In the genomic region with DNA sequence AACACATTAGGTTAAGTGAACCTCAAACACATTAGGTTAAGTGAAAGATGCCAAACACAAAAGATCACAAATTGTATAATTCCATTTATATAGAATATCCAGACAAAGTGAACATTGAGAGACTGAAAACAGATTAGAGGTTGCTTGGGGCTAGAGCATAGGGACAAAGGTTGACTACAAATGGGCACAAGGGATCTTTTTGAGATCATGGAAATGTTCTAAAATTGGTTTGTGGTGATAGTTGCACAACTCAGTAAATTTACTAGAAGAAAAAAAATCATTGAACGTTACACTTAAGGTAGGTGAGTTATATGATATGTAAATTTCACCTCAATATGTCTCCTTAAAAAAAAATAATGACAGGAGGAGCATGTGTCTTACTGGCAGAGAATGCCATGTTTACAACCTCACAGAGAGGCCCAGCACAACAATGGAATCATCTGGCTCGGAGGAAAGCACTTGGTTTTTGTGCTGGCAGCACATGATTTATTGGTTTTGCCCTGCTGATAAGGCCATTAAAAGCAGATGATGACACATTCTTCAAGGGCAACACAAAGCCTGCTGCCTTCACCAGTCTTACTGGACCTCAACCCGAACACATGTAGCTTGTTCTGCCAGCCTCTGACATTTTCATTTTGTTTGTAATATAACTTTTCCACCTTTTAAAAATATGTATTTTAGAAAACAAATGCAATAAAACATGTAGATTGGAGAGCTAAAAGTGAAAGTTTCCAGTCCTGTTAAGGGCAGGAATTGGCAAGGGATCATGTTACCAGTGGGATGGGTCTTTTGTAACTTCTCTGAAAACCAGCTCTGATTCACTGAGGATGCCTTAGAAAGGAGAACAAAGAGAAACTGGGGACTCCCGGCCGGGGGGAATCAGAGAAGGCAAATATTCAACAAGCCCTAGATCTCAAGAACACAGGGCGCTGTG, we compare ENCODE assay signal across 1 cellular context.
TF ChIP-seq lines count a peak whose summit lies in the region.

No MANE protein-coding gene starts in this region.

TF ChIP-seq in HepG2, 621 proteins besides CTCF, POLR2A, EP300 and RAD21 (continued from another document):
- TF ChIP-seq LBX2 (CRISPR knock-in tag; IDR thresholded peaks at IDR 0.05; ENCODE audit: borderline replicate concordance) (no peak), ZBTB20 (CRISPR knock-in tag; IDR thresholded peaks at IDR 0.05; ENCODE audit: borderline replicate concordance, low read depth) (no peak), SOX13 (IDR thresholded peaks at IDR 0.05) (no peak), SOX13 (CRISPR knock-in tag; conservative IDR thresholded peaks at IDR 0.05 in 1 of 2, IDR thresholded peaks at IDR 0.05 in 1 of 2) (0 out of 4 replicates have a peak, but pooled peaks of 1 of the 2 experiments have one; percentile 22), ZNF768 (CRISPR knock-in tag; IDR thresholded peaks at IDR 0.05) (no peak), SOX6 (IDR thresholded peaks at IDR 0.05) (no peak), SOX6 (CRISPR knock-in tag; IDR thresholded peaks at IDR 0.05) (0 out of 2 replicates have a peak, but pooled peaks have one; percentile 10), ZNF567 (CRISPR knock-in tag; IDR thresholded peaks at IDR 0.05; ENCODE audit: borderline replicate concordance) (no peak), PBX2 (CRISPR knock-in tag; IDR thresholded peaks at IDR 0.05) (0 out of 2 replicates have a peak, but pooled peaks have one; percentile 14), MLX (CRISPR knock-in tag; IDR thresholded peaks at IDR 0.05) (no peak), SIX4 (CRISPR knock-in tag; IDR thresholded peaks at IDR 0.05) (peak; percentile 75; the same call in 1 of the 2 replicates), SNRNP70 (IDR thresholded peaks at IDR 0.05; ENCODE audit: low read depth, low read length) (no peak), CBX1 (IDR thresholded peaks at IDR 0.05; ENCODE audit: low read depth) (no peak), ZNF605 (CRISPR knock-in tag; IDR thresholded peaks at IDR 0.05) (no peak), ZKSCAN5 (CRISPR knock-in tag; IDR thresholded peaks at IDR 0.05) (no peak), POLR2G (IDR thresholded peaks at IDR 0.05; ENCODE audit: low read depth, low read length) (no peak), MEF2D (CRISPR knock-in tag; IDR thresholded peaks at IDR 0.05) (no peak), NFKB2 (CRISPR knock-in tag; IDR thresholded peaks at IDR 0.05; ENCODE audit: borderline replicate concordance) (no peak)
- TF ChIP-seq, protein P1, sequence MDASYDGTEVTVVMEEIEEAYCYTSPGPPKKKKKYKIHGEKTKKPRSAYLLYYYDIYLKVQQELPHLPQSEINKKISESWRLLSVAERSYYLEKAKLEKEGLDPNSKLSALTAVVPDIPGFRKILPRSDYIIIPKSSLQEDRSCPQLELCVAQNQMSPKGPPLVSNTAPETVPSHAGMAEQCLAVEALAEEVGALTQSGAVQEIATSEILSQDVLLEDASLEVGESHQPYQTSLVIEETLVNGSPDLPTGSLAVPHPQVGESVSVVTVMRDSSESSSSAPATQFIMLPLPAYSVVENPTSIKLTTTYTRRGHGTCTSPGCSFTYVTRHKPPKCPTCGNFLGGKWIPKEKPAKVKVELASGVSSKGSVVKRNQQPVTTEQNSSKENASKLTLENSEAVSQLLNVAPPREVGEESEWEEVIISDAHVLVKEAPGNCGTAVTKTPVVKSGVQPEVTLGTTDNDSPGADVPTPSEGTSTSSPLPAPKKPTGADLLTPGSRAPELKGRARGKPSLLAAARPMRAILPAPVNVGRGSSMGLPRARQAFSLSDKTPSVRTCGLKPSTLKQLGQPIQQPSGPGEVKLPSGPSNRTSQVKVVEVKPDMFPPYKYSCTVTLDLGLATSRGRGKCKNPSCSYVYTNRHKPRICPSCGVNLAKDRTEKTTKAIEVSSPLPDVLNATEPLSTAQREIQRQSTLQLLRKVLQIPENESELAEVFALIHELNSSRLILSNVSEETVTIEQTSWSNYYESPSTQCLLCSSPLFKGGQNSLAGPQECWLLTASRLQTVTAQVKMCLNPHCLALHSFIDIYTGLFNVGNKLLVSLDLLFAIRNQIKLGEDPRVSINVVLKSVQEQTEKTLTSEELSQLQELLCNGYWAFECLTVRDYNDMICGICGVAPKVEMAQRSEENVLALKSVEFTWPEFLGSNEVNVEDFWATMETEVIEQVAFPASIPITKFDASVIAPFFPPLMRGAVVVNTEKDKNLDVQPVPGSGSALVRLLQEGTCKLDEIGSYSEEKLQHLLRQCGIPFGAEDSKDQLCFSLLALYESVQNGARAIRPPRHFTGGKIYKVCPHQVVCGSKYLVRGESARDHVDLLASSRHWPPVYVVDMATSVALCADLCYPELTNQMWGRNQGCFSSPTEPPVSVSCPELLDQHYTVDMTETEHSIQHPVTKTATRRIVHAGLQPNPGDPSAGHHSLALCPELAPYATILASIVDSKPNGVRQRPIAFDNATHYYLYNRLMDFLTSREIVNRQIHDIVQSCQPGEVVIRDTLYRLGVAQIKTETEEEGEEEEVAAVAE (CRISPR knock-in tag; IDR thresholded peaks at IDR 0.05; ENCODE audit: borderline replicate concordance), result no peak
- TF ChIP-seq, protein P2, sequence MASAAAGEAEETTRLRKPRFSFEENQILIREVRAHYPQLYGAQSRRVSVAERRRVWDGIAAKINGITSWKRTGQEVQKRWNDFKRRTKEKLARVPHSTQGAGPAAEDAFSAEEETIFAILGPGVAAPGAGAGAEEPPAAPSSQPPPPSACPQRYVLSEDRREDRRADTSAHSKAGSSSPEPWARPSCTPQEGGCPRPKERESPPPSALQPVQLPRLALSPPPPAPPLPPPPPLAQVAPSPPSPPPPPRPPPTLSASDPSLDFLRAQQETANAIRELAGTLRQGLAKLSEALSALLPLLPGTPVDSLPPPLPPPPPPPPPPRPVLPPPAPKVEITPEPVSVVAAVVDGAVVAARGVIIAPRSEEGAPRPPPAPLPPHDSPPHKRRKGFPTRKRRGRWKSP (CRISPR knock-in tag; IDR thresholded peaks at IDR 0.05), result no peak
- TF ChIP-seq, protein P3, sequence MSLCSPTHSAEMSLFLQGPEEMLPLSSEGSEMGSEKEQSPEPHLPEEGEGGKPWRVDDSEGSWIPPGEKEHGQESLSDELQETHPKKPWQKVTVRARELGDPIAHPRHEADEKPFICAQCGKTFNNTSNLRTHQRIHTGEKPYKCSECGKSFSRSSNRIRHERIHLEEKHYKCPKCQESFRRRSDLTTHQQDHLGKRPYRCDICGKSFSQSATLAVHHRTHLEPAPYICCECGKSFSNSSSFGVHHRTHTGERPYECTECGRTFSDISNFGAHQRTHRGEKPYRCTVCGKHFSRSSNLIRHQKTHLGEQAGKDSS (CRISPR knock-in tag; IDR thresholded peaks at IDR 0.05; ENCODE audit: borderline replicate concordance, low read depth), result no peak
- TF ChIP-seq, protein P4, sequence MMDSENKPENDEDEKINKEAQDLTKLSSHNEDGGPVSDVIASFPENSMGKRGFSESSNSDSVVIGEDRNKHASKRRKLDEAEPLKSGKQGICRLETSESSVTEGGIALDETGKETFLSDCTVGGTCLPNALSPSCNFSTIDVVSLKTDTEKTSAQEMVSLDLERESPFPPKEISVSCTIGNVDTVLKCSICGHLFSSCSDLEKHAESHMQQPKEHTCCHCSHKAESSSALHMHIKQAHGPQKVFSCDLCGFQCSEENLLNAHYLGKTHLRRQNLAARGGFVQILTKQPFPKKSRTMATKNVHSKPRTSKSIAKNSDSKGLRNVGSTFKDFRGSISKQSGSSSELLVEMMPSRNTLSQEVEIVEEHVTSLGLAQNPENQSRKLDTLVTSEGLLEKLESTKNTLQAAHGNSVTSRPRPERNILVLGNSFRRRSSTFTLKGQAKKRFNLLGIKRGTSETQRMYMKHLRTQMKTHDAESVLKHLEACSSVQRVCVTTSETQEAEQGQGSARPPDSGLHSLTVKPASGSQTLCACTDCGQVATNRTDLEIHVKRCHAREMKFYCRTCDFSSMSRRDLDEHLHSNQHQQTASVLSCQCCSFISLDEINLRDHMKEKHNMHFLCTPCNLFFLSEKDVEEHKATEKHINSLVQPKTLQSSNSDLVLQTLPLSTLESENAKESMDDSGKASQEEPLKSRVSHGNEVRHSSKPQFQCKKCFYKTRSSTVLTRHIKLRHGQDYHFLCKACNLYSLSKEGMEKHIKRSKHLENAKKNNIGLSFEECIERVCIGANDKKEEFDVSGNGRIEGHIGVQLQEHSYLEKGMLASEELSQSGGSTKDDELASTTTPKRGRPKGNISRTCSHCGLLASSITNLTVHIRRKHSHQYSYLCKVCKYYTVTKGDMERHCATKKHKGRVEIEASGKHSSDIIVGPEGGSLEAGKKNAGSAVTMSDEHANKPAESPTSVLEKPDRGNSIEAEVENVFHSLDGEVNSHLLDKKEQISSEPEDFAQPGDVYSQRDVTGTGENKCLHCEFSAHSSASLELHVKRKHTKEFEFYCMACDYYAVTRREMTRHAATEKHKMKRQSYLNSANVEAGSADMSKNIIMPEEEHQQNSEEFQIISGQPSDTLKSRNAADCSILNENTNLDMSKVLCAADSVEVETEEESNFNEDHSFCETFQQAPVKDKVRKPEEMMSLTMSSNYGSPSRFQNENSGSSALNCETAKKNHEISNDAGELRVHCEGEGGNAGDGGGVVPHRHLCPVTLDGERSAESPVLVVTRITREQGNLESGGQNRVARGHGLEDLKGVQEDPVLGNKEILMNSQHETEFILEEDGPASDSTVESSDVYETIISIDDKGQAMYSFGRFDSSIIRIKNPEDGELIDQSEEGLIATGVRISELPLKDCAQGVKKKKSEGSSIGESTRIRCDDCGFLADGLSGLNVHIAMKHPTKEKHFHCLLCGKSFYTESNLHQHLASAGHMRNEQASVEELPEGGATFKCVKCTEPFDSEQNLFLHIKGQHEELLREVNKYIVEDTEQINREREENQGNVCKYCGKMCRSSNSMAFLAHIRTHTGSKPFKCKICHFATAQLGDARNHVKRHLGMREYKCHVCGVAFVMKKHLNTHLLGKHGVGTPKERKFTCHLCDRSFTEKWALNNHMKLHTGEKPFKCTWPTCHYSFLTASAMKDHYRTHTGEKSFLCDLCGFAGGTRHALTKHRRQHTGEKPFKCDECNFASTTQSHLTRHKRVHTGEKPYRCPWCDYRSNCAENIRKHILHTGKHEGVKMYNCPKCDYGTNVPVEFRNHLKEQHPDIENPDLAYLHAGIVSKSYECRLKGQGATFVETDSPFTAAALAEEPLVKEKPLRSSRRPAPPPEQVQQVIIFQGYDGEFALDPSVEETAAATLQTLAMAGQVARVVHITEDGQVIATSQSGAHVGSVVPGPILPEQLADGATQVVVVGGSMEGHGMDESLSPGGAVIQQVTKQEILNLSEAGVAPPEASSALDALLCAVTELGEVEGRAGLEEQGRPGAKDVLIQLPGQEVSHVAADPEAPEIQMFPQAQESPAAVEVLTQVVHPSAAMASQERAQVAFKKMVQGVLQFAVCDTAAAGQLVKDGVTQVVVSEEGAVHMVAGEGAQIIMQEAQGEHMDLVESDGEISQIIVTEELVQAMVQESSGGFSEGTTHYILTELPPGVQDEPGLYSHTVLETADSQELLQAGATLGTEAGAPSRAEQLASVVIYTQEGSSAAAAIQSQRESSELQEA (CRISPR knock-in tag; IDR thresholded peaks at IDR 0.05; ENCODE audit: not compliant biosample characterization), result no peak
- TF ChIP-seq, protein P5, sequence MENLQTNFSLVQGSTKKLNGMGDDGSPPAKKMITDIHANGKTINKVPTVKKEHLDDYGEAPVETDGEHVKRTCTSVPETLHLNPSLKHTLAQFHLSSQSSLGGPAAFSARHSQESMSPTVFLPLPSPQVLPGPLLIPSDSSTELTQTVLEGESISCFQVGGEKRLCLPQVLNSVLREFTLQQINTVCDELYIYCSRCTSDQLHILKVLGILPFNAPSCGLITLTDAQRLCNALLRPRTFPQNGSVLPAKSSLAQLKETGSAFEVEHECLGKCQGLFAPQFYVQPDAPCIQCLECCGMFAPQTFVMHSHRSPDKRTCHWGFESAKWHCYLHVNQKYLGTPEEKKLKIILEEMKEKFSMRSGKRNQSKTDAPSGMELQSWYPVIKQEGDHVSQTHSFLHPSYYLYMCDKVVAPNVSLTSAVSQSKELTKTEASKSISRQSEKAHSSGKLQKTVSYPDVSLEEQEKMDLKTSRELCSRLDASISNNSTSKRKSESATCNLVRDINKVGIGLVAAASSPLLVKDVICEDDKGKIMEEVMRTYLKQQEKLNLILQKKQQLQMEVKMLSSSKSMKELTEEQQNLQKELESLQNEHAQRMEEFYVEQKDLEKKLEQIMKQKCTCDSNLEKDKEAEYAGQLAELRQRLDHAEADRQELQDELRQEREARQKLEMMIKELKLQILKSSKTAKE (CRISPR knock-in tag; IDR thresholded peaks at IDR 0.05; ENCODE audit: borderline replicate concordance), result no peak
TF ChIP-seq in HepG2: peak in this region for 5.
